ENCODE assay signal across 9 cellular contexts in the genomic region with DNA sequence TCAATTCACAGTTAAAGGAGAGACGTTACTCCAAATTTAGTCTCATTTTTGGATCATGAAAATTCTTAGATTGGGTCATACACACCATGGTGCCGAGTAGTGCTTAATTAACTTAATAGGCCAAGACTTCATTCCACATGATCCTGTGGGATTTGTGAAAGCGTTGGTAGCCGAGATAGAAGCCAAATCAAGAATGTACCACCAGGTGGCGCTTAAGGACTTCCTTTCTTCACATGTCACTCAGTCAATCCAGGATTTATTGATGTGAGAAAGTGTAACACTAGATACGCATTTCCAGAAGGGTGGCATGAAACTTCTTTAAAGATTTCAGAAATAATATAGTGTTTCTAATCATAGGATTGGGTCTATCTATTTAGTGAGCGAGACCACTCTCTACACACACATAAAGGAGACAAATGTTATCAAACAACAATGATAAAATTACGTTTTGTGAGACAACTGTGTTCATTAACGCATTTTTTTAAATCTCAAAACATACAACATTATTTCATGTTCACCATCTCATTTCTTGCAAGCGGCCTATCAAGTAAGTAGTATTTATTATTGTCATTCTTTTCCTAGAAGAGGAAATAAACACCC.
DNase-seq lines count a peak whose midpoint lies in the region; ATAC-seq and TF ChIP-seq lines count a peak whose summit lies in the region.
"Had no signal": no experiment of that assay in that cellular context is flagged by ENCODE, and none has a peak within 500 bp of the region (broad histone marks: within the 10 kb centered on the region; RNA-seq: fewer than 3 reads in every experiment).

No MANE protein-coding gene starts in this region.

- no peak overlapping the region for H3K18ac ChIP-seq in mesenchymal stem cell (ENCODE audit: low read depth in 1 of 2, low read length in 2 of 2)

- no peak overlapping the region for H2BK15ac ChIP-seq in mesenchymal stem cell (ENCODE audit: low read depth, poor library complexity, severe bottlenecking)

- TF ChIP-seq CTCF in chondrocyte (IDR thresholded peaks at IDR 0.05) = peak; percentile 89

- no peak overlapping the region for H3K14ac ChIP-seq in mesenchymal stem cell (ENCODE audit: low read length in 2 of 2)

- H2AK5ac ChIP-seq in mesenchymal stem cell (ENCODE audit: low read length, severe bottlenecking) = no peak overlapping the region

- H2BK120ac ChIP-seq in mesenchymal stem cell (ENCODE audit: low read depth, low read length) = no peak overlapping the region

- H3K9me3 Mint-ChIP-seq in chondrocyte (ENCODE audit: low read depth) = no peaks in the 10 kb centered on the region

- H3K27me3 ChIP-seq in mesenchymal stem cell (ENCODE audit: control insufficient read depth in 1 of 2, insufficient read depth in 1 of 2, low read length in 2 of 2) = no peaks in the 10 kb centered on the region

- no peak overlapping the region for H3K9ac ChIP-seq in mesenchymal stem cell (ENCODE audit: low read length)

- H3K4me1 Mint-ChIP-seq in chondrocyte (ENCODE audit: low read depth) = no peaks in the 10 kb centered on the region
- H3K4me1 Mint-ChIP-seq: CD4-positive, CD25-positive, alpha-beta regulatory T cell had no signal

- no peak overlapping the region for H2BK12ac ChIP-seq in mesenchymal stem cell (ENCODE audit: low read length in 2 of 2)

- H3K27ac Mint-ChIP-seq in chondrocyte (ENCODE audit: unreplicated experiment) = no peak overlapping the region
- H3K27ac Mint-ChIP-seq: CD4-positive, CD25-positive, alpha-beta regulatory T cell had no signal

- no peak overlapping the region for H3K27ac ChIP-seq in mesenchymal stem cell (ENCODE audit: low read length, poor library complexity, severe bottlenecking)

- DNase-seq in NCI-H2227 (lab: John Stamatoyannopoulos, UW; ENCODE audit: unreplicated experiment) (peak; percentile 29), NCI-H2227 treated with DMSO at 0.1 percent for 48 hours (lab: John Stamatoyannopoulos, UW) (no peak), HuH-7.5 (ENCODE audit: low spot score) (peak; percentile 6), OCI-M1 (lab: John Stamatoyannopoulos, UW) (peak; percentile 88), chondrocyte (ENCODE audit: low spot score) (no peak), mesenchymal stem cell (peak; percentile 32), activated gamma-delta T cell treated with Interleukin-2 at 50 U/mL for 16 hours (no peak)

- H3K36me3 Mint-ChIP-seq in chondrocyte (ENCODE audit: low read depth) = no peaks in the 10 kb centered on the region
- H3K36me3 Mint-ChIP-seq: CD4-positive, CD25-positive, alpha-beta regulatory T cell had no signal

- no peak overlapping the region for H3K4me2 ChIP-seq in mesenchymal stem cell (ENCODE audit: low read length, poor library complexity, severe bottlenecking)

- no peak overlapping the region for H3K23ac ChIP-seq in mesenchymal stem cell (ENCODE audit: low read length in 2 of 2)

- H4K8ac ChIP-seq in mesenchymal stem cell (ENCODE audit: low read length) = no peak overlapping the region

- no peaks in the 10 kb centered on the region for H3K36me3 ChIP-seq in mesenchymal stem cell (ENCODE audit: control insufficient read depth in 1 of 2, insufficient read depth in 2 of 2, low read depth in 1 of 2, low read length in 2 of 2)

- ATAC-seq in GM19467 (IDR thresholded peaks at IDR 0.05; ENCODE audit: unreplicated experiment) = peak; percentile 61

- H3K27me3 Mint-ChIP-seq in chondrocyte (ENCODE audit: low read depth) = peaks cover 10% of the 10 kb centered on the region
- H3K27me3 Mint-ChIP-seq: CD4-positive, CD25-positive, alpha-beta regulatory T cell had no signal

- H3K9me3 ChIP-seq in mesenchymal stem cell (ENCODE audit: control insufficient read depth, low read length) = no peaks in the 10 kb centered on the region

- no peaks in the 10 kb centered on the region for H3K79me1 ChIP-seq in mesenchymal stem cell (replicated peaks; ENCODE audit: low read length, poor library complexity, severe bottlenecking)

- H3K4ac ChIP-seq in mesenchymal stem cell (ENCODE audit: low read depth in 1 of 2, low read length in 2 of 2) = no peak overlapping the region

- 18% methylated on average over 7 of the region's 10 CpGs for WGBS in mesenchymal stem cell

- H3K4me1 ChIP-seq in mesenchymal stem cell (ENCODE audit: control insufficient read depth, insufficient read depth, low read depth, low read length) = no peaks in the 10 kb centered on the region

- H3K4me3 ChIP-seq in mesenchymal stem cell (ENCODE audit: insufficient read depth in 1 of 2, low read depth in 1 of 2, low read length in 2 of 2) = no peak overlapping the region

- H2AFZ ChIP-seq in mesenchymal stem cell (ENCODE audit: low read depth, low read length) = no peak overlapping the region

- no peak overlapping the region for H2BK5ac ChIP-seq in mesenchymal stem cell (ENCODE audit: low read depth, low read length, poor library complexity, severe bottlenecking)

- no peak overlapping the region for H3K4me3 Mint-ChIP-seq in chondrocyte (ENCODE audit: unreplicated experiment)
- H3K4me3 Mint-ChIP-seq: CD4-positive, CD25-positive, alpha-beta regulatory T cell had no signal

- H4K91ac ChIP-seq in mesenchymal stem cell (ENCODE audit: low read length) = no peak overlapping the region

Comparison
In these comparisons a context has a peak if more than half of its experiments do, and no peak if none do; other contexts are left out.
1. DNase-seq: peak in NCI-H2227 (single experiment), HuH-7.5 (single experiment), OCI-M1 (single experiment) and mesenchymal stem cell (single experiment); none in NCI-H2227 treated with DMSO at 0.1 percent for 48 hours (single experiment), chondrocyte (single experiment) and activated gamma-delta T cell treated with Interleukin-2 at 50 U/mL for 16 hours (single experiment).